12 cellular contexts compared by ENCODE assay signal in genomic region chr5:143174714-143175398, GRCh38.
DNase-seq lines count a peak whose midpoint lies in the region; ATAC-seq and TF ChIP-seq lines count a peak whose summit lies in the region.
"Had no signal": no experiment of that assay in that cellular context is flagged by ENCODE, and none has a peak within 500 bp of the region (broad histone marks: within the 10 kb centered on the region; RNA-seq: fewer than 3 reads in every experiment).

No MANE protein-coding gene starts in this region.

- H3K4me1 ChIP-seq in suprapubic skin = peaks cover 5% of the 10 kb centered on the region

- H3K27ac Mint-ChIP-seq in chondrocyte (ENCODE audit: unreplicated experiment) = peak overlapping the region; percentile 13

- H3K4me3 ChIP-seq in suprapubic skin = no peak overlapping the region
- H3K4me3 ChIP-seq: lower lobe of right lung, skin epidermis had no signal

- ATAC-seq in GM18508 (IDR thresholded peaks at IDR 0.05; ENCODE audit: insufficient read depth, unreplicated experiment) (peak; percentile 98), GM21447 (IDR thresholded peaks at IDR 0.05; ENCODE audit: unreplicated experiment) (peak; percentile 97), HG03108 (IDR thresholded peaks at IDR 0.05; ENCODE audit: unreplicated experiment) (peak; percentile 93)
- ATAC-seq: HCT116, lower lobe of right lung had no signal

- DNase-seq in chondrocyte (ENCODE audit: low spot score) (no peak), T-helper 1 cell (no peak), suprapubic skin (ENCODE audit: low spot score in 2 of 2) (no peak), NCI-H82 treated with DMSO at 0.1 percent for 48 hours (lab: John Stamatoyannopoulos, UW; ENCODE audit: unreplicated experiment) (no peak), NCI-H1105 treated with DMSO at 0.1 percent for 48 hours (lab: John Stamatoyannopoulos, UW) (no peak)
- DNase-seq: COR-L47, lower lobe of right lung had no signal

- no peak overlapping the region for H3K27ac ChIP-seq in suprapubic skin
- H3K27ac ChIP-seq: lower lobe of right lung, skin epidermis had no signal

- TF ChIP-seq EP300 in suprapubic skin (IDR thresholded peaks at IDR 0.05) = no peak

- peaks cover 50% of the 10 kb centered on the region for H3K4me1 Mint-ChIP-seq in chondrocyte (ENCODE audit: low read depth)

- H3K36me3 Mint-ChIP-seq in chondrocyte (ENCODE audit: low read depth) = no peaks in the 10 kb centered on the region

- H3K9me3 Mint-ChIP-seq in chondrocyte (ENCODE audit: low read depth) = no peaks in the 10 kb centered on the region

- WGBS in suprapubic skin = 62% methylated on average over 1 of the region's 1 CpG

- no peak for TF ChIP-seq POLR2A in suprapubic skin (IDR thresholded peaks at IDR 0.05)

- TF ChIP-seq CTCF in chondrocyte (IDR thresholded peaks at IDR 0.05) = no peak
- no peak for TF ChIP-seq CTCF in suprapubic skin (IDR thresholded peaks at IDR 0.05)

- H3K9me3 ChIP-seq in suprapubic skin = no peaks in the 10 kb centered on the region
- H3K9me3 ChIP-seq: lower lobe of right lung had no signal

- H3K27me3 Mint-ChIP-seq in chondrocyte (ENCODE audit: low read depth) = no peaks in the 10 kb centered on the region

- no peaks in the 10 kb centered on the region for H3K36me3 ChIP-seq in suprapubic skin

- H3K4me3 Mint-ChIP-seq in chondrocyte (ENCODE audit: unreplicated experiment) = no peak overlapping the region

- H3K27me3 ChIP-seq in suprapubic skin = no peaks in the 10 kb centered on the region
